ENCODE assay signal across 8 cellular contexts in genomic region chr1:225999227-225999911, GRCh38. TPM values are rescaled to one million over a fixed set of nuclear protein-coding genes. Genes with fewer than 3 reads are reported as not detected.
DNase-seq lines count a peak whose midpoint lies in the region; ATAC-seq and TF ChIP-seq lines count a peak whose summit lies in the region.

SDE2 (minus strand) TSS chr1:225999343; CDS start chr1:225999312, 31 bp downstream.

- intact Hi-C loops in activated CD4-positive, alpha-beta memory T cell treated with anti-CD3 and anti-CD28 coated beads for 36 hours (cut with micrococcal nuclease) = loop anchor here (1.0 to 5.0 kb wide), 6 partner anchors 63 to 532 kb away; partner anchors contain the start of genes ACBD3, H3-3A and PYCR2
- intact Hi-C loops in dorsolateral prefrontal cortex (cut with DNase I) (loop anchor here (1.0 to 5.0 kb wide), 2 partner anchors 63 to 123 kb away; partner anchors contain the start of gene H3-3A (in 2 of the 2)), lower leg skin (cut with DNase I; ENCODE audit: low total_unique reads) (no loop called here)

- peaks cover 66% of the 10 kb centered on the region for H3K4me1 Mint-ChIP-seq in activated CD4-positive, alpha-beta memory T cell treated with anti-CD3 and anti-CD28 coated beads for 36 hours (ENCODE audit: low read depth)

- no peaks in the 10 kb centered on the region for H3K27me3 Mint-ChIP-seq in activated CD4-positive, alpha-beta memory T cell treated with anti-CD3 and anti-CD28 coated beads for 36 hours

- POLR2A ChIA-PET in activated CD4-positive, alpha-beta memory T cell treated with anti-CD3 and anti-CD28 coated beads for 36 hours (lab: Charles Lee) = interaction anchor here (0.5 to 2.2 kb wide), 19 partner anchors 8 to 554 kb away, joined by 3 to 45 read pairs (median 4); partner anchors contain the start of genes H3-3A, PARP1, PYCR2 and SRP9

- DNase-seq in CD1c-positive myeloid dendritic cell (ENCODE audit: extremely low spot score) (peak; percentile 100), NCI-H82 treated with DMSO at 0.1 percent for 48 hours (lab: John Stamatoyannopoulos, UW; ENCODE audit: unreplicated experiment) (peak; percentile 99), dorsolateral prefrontal cortex (peak; percentile 98 to 100 (median 99)), lower leg skin (ENCODE audit: low spot score in 2 of 2) (peak; percentile 99 to 100)
- peak; percentile 100 for DNase-seq in activated CD4-positive, alpha-beta memory T cell treated with anti-CD3 and anti-CD28 coated beads for 36 hours
- peak; percentile 100 for DNase-seq in stimulated activated CD4-positive, alpha-beta T cell treated with anti-CD3 and anti-CD28 coated beads, Interleukin-4, amount 100 ng/mL, for 48 hours (ENCODE audit: low read depth in 2 of 2)

- peak within 1 kb of the TSS; percentile 56 to 100 (median 88) for H3K4me3 ChIP-seq in dorsolateral prefrontal cortex
- H3K4me3 ChIP-seq in lower leg skin (ENCODE audit: low read depth, poor library complexity, severe bottlenecking) = peak within 1 kb of the TSS; percentile 64

- CTCF ChIA-PET in activated CD4-positive, alpha-beta memory T cell treated with anti-CD3 and anti-CD28 coated beads for 36 hours (lab: Charles Lee) = interaction anchor here (0.7 to 1.9 kb wide), 9 partner anchors 11 to 409 kb away, joined by 3 to 12 read pairs (median 4); partner anchors contain the start of genes H3-3A, PARP1 and SRP9

- no peaks in the 10 kb centered on the region for H3K27me3 ChIP-seq in dorsolateral prefrontal cortex

- H3K27ac Mint-ChIP-seq in activated CD4-positive, alpha-beta memory T cell treated with anti-CD3 and anti-CD28 coated beads for 36 hours = peak within 1 kb of the TSS; percentile 96

- WGBS in lower leg skin, 2 donors = 0 to 1% methylated on average over 50 to 51 of the region's 53 CpGs

- no peaks in the 10 kb centered on the region for H3K9me3 Mint-ChIP-seq in activated CD4-positive, alpha-beta memory T cell treated with anti-CD3 and anti-CD28 coated beads for 36 hours

- peak in 1 of 2 donors; percentile 78 for TF ChIP-seq POLR2A in lower leg skin (IDR thresholded peaks at IDR 0.05)

- ATAC-seq in GM19438 (IDR thresholded peaks at IDR 0.05; ENCODE audit: low read depth, unreplicated experiment) (peak; percentile 74), HG03575 (IDR thresholded peaks at IDR 0.05; ENCODE audit: extremely low read depth, insufficient number of reproducible peaks, low FRiP score, unreplicated experiment) (peak; percentile 39)

- TF ChIP-seq CTCF in dorsolateral prefrontal cortex (IDR thresholded peaks at IDR 0.05 in 54 of 56, conservative IDR thresholded peaks at IDR 0.05 in 2 of 56; ENCODE audit: low read depth in 1 of 56, partially characterized antibody in 56 of 56) (peak in 51 of 56 donors; percentile 3 to 68 (median 39)), lower leg skin (IDR thresholded peaks at IDR 0.05) (no peak)

- H3K27ac ChIP-seq in dorsolateral prefrontal cortex = peak within 1 kb of the TSS; percentile 75 to 100 (median 97)

- H3K36me3 Mint-ChIP-seq in activated CD4-positive, alpha-beta memory T cell treated with anti-CD3 and anti-CD28 coated beads for 36 hours = peaks cover 26% of the 10 kb centered on the region

- peak within 1 kb of the TSS; percentile 100 for H3K4me3 Mint-ChIP-seq in activated CD4-positive, alpha-beta memory T cell treated with anti-CD3 and anti-CD28 coated beads for 36 hours

RNA-seq across cellular contexts. Expression of gene SDE2, which starts in this region (rescaled TPM):
- total RNA-seq in activated CD4-positive, alpha-beta memory T cell treated with anti-CD3 and anti-CD28 coated beads for 36 hours = 10 to 100 TPM; 18.0 to 18.2 TPM
- total RNA-seq in dorsolateral prefrontal cortex (10 to 100 TPM; 10.8 to 22.0 (median 14.6) TPM), lower leg skin (10 to 100 TPM; 26.2 to 32.7 (median 30.9) TPM)

Comparison
In these comparisons a context has a peak if more than half of its experiments do, and no peak if none do; other contexts are left out.
1. Peak in every context shown above with its lines: DNase-seq, ATAC-seq, H3K4me3 ChIP-seq and H3K27ac ChIP-seq.
2. CTCF ChIP-seq: peak in dorsolateral prefrontal cortex (51 of 56); none in lower leg skin (0 of 3).